1 cellular context compared by ENCODE assay signal in the genomic region with DNA sequence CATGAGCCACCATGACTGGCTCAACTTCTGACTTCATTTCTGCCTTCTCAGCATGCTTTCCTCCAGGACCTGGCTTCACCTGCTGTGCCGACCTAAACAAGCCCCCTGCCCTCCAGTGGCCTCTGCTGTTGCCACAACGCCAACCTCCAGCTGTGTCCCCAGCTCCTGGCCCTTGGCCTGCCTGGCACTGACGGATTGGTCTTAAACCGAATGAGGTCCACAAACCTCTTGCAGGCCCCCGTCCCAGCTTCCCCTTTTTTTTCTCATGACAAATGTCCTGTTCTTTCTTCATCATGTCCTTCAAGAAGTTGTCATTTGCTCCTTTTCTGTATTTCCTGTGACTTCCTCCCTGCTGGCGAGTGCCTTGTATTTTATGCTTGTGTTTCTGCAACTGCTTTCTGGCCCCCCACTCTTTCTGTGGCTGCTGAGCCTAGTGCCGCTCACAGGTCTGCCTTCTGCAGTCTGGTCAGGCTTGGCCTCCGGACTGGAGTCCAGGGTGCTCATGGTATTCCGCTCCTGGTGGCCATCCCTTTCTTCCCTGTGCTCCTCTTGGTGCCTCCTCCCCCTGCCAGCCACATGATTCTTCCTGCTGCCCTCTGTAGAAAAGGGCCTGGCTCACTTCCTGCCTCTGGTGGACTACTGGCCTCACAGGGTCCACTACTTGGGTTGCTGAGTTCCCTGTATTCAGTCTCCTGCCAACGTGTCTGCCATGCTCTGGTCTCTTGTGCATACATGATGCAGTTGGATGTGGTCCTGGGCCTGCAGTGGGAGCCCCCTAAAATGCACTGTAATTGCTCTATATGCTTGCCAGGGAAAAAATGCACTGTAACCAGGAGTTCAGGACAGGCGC.
TF ChIP-seq lines count a peak whose summit lies in the region.

No MANE protein-coding gene starts in this region.

TF ChIP-seq in GM23338, 12 proteins besides CTCF, POLR2A, EP300 and RAD21 (continued from another document):
- TF ChIP-seq ZNF462 (CRISPR knock-in tag; IDR thresholded peaks at IDR 0.05) = no peak
- TF ChIP-seq POLR2AphosphoS5 (IDR thresholded peaks at IDR 0.05; ENCODE audit: low read depth) = no peak
- no peak for TF ChIP-seq REST (IDR thresholded peaks at IDR 0.05; ENCODE audit: unreplicated experiment)
- TF ChIP-seq ZNF331 (CRISPR knock-in tag; IDR thresholded peaks at IDR 0.05; ENCODE audit: low read depth) = no peak
- no peak for TF ChIP-seq EZH2phosphoT487 (IDR thresholded peaks at IDR 0.05; ENCODE audit: unreplicated experiment)
- no peak for TF ChIP-seq CREB1 (CRISPR knock-in tag; IDR thresholded peaks at IDR 0.05; ENCODE audit: low read depth)
- no peak for TF ChIP-seq EZH2 (IDR thresholded peaks at IDR 0.05; ENCODE audit: low read depth, unreplicated experiment)
